8 cellular contexts compared by ENCODE assay signal in genomic region chr12:57941165-57941894, GRCh38. TPM values are rescaled to one million over a fixed set of nuclear protein-coding genes. Genes with fewer than 3 reads are reported as not detected.
A peak's percentile ranks its signal among the peaks of the same experiment; 100 is the strongest.
DNase-seq lines count a peak whose midpoint lies in the region; ATAC-seq, FAIRE-seq and TF ChIP-seq lines count a peak whose summit lies in the region.

ATP23 (plus strand) TSS chr12:57941567; CDS start chr12:57941702, 135 bp downstream.

- TF ChIP-seq CTCF in C4-2B (conservative IDR thresholded peaks at IDR 0.05): no peak
- TF ChIP-seq CTCF in HepG2 (CRISPR knock-in tag; IDR thresholded peaks at IDR 0.05): peak; percentile 22

- in situ Hi-C loops in HepG2 (cut with HindIII; ENCODE audit: extremely low pct_ligation_motif_present, low pct_unique_long_range_greater_than_20kb): no loop called here

- CTCF ChIA-PET in HepG2 (lab: Yijun Ruan, JAX; ENCODE audit: low intra/inter-chr PET ratio, low total read pairs): no interaction called here

- no peak for TF ChIP-seq RAD21 in HepG2 (CRISPR knock-in tag; IDR thresholded peaks at IDR 0.05)

- peak; percentile 84 for ATAC-seq in GM19395 (IDR thresholded peaks at IDR 0.05; ENCODE audit: unreplicated experiment)
- peak; percentile 79 for ATAC-seq in HG03558 (IDR thresholded peaks at IDR 0.05; ENCODE audit: extremely low read depth, unreplicated experiment)
- ATAC-seq in HepG2: peak; percentile 98

- peak within 1 kb of the TSS; percentile 96 for H2AFZ ChIP-seq in HepG2 (ENCODE audit: low read length)

- H3K4me2 ChIP-seq in HepG2 (ENCODE audit: low read depth, low read length): peak within 1 kb of the TSS; percentile 96

- H3K9ac ChIP-seq in HepG2 (ENCODE audit: insufficient read depth, low read depth, low read length): peak within 1 kb of the TSS; percentile 83

- H3K4me3 ChIP-seq in HepG2 (replicated peaks in 1 of 3; ENCODE audit: insufficient read depth in 1 of 3, low read depth in 2 of 3, low read length in 3 of 3): peak within 1 kb of the TSS; percentile 66 to 96 (median 81)

- TF ChIP-seq EP300 in HepG2 (IDR thresholded peaks at IDR 0.05; ENCODE audit: low read depth in 2 of 2, low read length in 2 of 2) (no peak), HepG2 (CRISPR knock-in tag; IDR thresholded peaks at IDR 0.05; ENCODE audit: borderline replicate concordance) (no peak)

- no peaks in the 10 kb centered on the region for H3K27me3 ChIP-seq in HepG2 (ENCODE audit: control insufficient read depth in 1 of 2, insufficient read depth in 2 of 2, low read length in 2 of 2)

- peaks cover 40% of the 10 kb centered on the region for H3K4me1 ChIP-seq in HepG2 (ENCODE audit: insufficient read depth, low read length)

- peak; percentile 90 to 93 for TF ChIP-seq POLR2A in HepG2 (IDR thresholded peaks at IDR 0.05; ENCODE audit: insufficient read depth in 1 of 2, low read depth in 2 of 2, low read length in 2 of 2)

- peak within 1 kb of the TSS; percentile 86 for H3K27ac ChIP-seq in C4-2B
- peak within 1 kb of the TSS; percentile 88 for H3K27ac ChIP-seq in HepG2 (ENCODE audit: extremely low read length, insufficient read depth, low read length)

- no peaks in the 10 kb centered on the region for H3K36me3 ChIP-seq in HepG2 (replicated peaks in 1 of 2; ENCODE audit: control insufficient read depth in 1 of 2, insufficient read depth in 2 of 2, low read length in 2 of 2)

- intact Hi-C loops in HepG2 (cut with micrococcal nuclease; ENCODE audit: unreplicated experiment): no loop called here

- H4K20me1 ChIP-seq in HepG2 (ENCODE audit: insufficient read depth, low read length): no peaks in the 10 kb centered on the region

- POLR2A ChIA-PET in HepG2 (lab: Yijun Ruan, JAX): interaction anchor here (1.0 to 1.3 kb wide), 6 partner anchors 11 to 169 kb away, joined by 3 to 13 read pairs (median 4); partner anchors contain the start of genes AVIL, CTDSP2, EEF1AKMT3 and METTL1

- no peaks in the 10 kb centered on the region for H3K79me2 ChIP-seq in HepG2 (ENCODE audit: insufficient read depth, low read length)

- peak; percentile 15 for FAIRE-seq in HepG2 (lab: Jason Lieb, UNC)

- no peaks in the 10 kb centered on the region for H3K9me3 ChIP-seq in HepG2 (ENCODE audit: low read length)

- no TSS peak for BruUV-seq in HepG2 (replicated peaks; lab: Mats Ljungman, UMichigan)

- peak; percentile 97 for DNase-seq in NCI-H748 (lab: John Stamatoyannopoulos, UW; ENCODE audit: unreplicated experiment)
- DNase-seq in activated CD4-positive, alpha-beta T cell treated with anti-CD3 and anti-CD28 coated beads, Interleukin-2, amount 50 U/mL, for 1 hour: peak; percentile 85
- peak; percentile 79 for DNase-seq in dedifferentiated amniotic fluid mesenchymal stem cell (ENCODE audit: extremely low spot score)
- DNase-seq in HepG2 (ENCODE audit: low spot score): peak; percentile 84
- DNase-seq in stimulated activated CD4-positive, alpha-beta T cell treated with anti-CD3 and anti-CD28 coated beads, Interleukin-2, amount 100 ng/mL, for 48 hours: peak; percentile 75 to 80

- 0% methylated on average over 17 of the region's 55 CpGs for WGBS in HepG2 (ENCODE audit: low lambda C conversion rate)

TF ChIP-seq in HepG2, 621 proteins besides CTCF, POLR2A, EP300 and RAD21 (continues in another document):
- TF ChIP-seq ZNF607 (CRISPR knock-in tag; IDR thresholded peaks at IDR 0.05; ENCODE audit: borderline replicate concordance) (0 out of 2 replicates have a peak, but pooled peaks have one; percentile 87), ELK4 (CRISPR knock-in tag; IDR thresholded peaks at IDR 0.05; ENCODE audit: borderline replicate concordance) (no peak), KLF16 (CRISPR knock-in tag; IDR thresholded peaks at IDR 0.05) (peak in 1 of 2 experiments; percentile 56; a peak in 1 of 4 replicates), ZNF383 (CRISPR knock-in tag; IDR thresholded peaks at IDR 0.05; ENCODE audit: borderline replicate concordance) (no peak), NCOA2 (CRISPR knock-in tag; IDR thresholded peaks at IDR 0.05) (peak; percentile 31; the same call in 1 of the 2 replicates), ZNF263 (CRISPR knock-in tag; IDR thresholded peaks at IDR 0.05) (no peak), ZNF329 (CRISPR knock-in tag; IDR thresholded peaks at IDR 0.05; ENCODE audit: low read depth) (no peak), ZNF891 (CRISPR knock-in tag; IDR thresholded peaks at IDR 0.05) (peak; percentile 41; the same call in 1 of the 2 replicates), NFKB2 (CRISPR knock-in tag; IDR thresholded peaks at IDR 0.05; ENCODE audit: borderline replicate concordance) (peak; percentile 74; the same call in 1 of the 2 replicates), TGIF2 (CRISPR knock-in tag; IDR thresholded peaks at IDR 0.05) (no peak), POLR2G (IDR thresholded peaks at IDR 0.05; ENCODE audit: low read depth, low read length) (peak; percentile 91), SP1 (IDR thresholded peaks at IDR 0.05) (no peak), SP1 (CRISPR knock-in tag; IDR thresholded peaks at IDR 0.05) (peak; percentile 73), HNRNPH1 (optimal IDR thresholded peaks at IDR 0.05; ENCODE audit: low read depth, low read length) (no peak), ZNF75D (CRISPR knock-in tag; IDR thresholded peaks at IDR 0.05; ENCODE audit: borderline replicate concordance) (no peak), ZNF776 (CRISPR knock-in tag; IDR thresholded peaks at IDR 0.05) (peak; percentile 78), HES4 (CRISPR knock-in tag; IDR thresholded peaks at IDR 0.05; ENCODE audit: borderline replicate concordance) (0 out of 2 replicates have a peak, but pooled peaks have one; percentile 12), ZNF549 (CRISPR knock-in tag; IDR thresholded peaks at IDR 0.05) (no peak), KLF11 (CRISPR knock-in tag; IDR thresholded peaks at IDR 0.05) (peak; percentile 26), ZHX1 (CRISPR knock-in tag; IDR thresholded peaks at IDR 0.05; ENCODE audit: low read depth) (no peak)

RNA-seq across cellular contexts. Expression of gene ATP23, which starts in this region (rescaled TPM):
- 12.1 and 13.1 TPM in 2 replicates for total RNA-seq in HepG2 (2016; rRNA removed; fragmentation: Illumina TruSeq; extraction: Trizol)
- 24.3 and 27.9 TPM in 2 replicates for total RNA-seq in HepG2 (2016; cell fraction: cytosol; rRNA removed; fragmentation: Illumina TruSeq; extraction: Trizol; ENCODE audit: low read depth)
- 14.7 and 15.5 TPM in 2 replicates for total RNA-seq in HepG2 (2016; cell fraction: insoluble cytoplasmic fraction; rRNA removed; fragmentation: Illumina TruSeq; extraction: Trizol)
- total RNA-seq in HepG2 (2016; cell fraction: membrane; rRNA removed; fragmentation: Illumina TruSeq; extraction: Trizol): 27.9 and 34.5 TPM in 2 replicates
- total RNA-seq in HepG2 (2016; cell fraction: nucleus; rRNA removed; fragmentation: Illumina TruSeq; extraction: Trizol): 3.4 and 6.2 TPM in 2 replicates
- 11.4 and 14.7 TPM in 2 replicates for polyA plus RNA-seq in HepG2 (2011; rRNA removed)
- polyA plus RNA-seq in HepG2 (2011; cell fraction: cytosol; rRNA removed): 11.9 and 15.5 TPM in 2 replicates
- 5.3 and 6.3 TPM in 2 replicates for polyA plus RNA-seq in HepG2 (2011; cell fraction: nucleus; rRNA removed)
- 4.8 and 9.6 TPM in 2 replicates for polyA plus RNA-seq in HepG2 (2012)
- polyA plus RNA-seq in HepG2 (2016; cell fraction: cytosol; fragmentation: Illumina TruSeq; extraction: Trizol; ENCODE audit: low read depth): 34.8 and 37.5 TPM in 2 replicates
- polyA plus RNA-seq in HepG2 (2016; cell fraction: insoluble cytoplasmic fraction; fragmentation: Illumina TruSeq; extraction: Trizol; ENCODE audit: low read depth): 12.6 and 13.2 TPM in 2 replicates
- polyA plus RNA-seq in HepG2 (2016; cell fraction: membrane; fragmentation: Illumina TruSeq; extraction: Trizol; ENCODE audit: low read depth): 23.8 and 26.9 TPM in 2 replicates
- 8.7 and 11.7 TPM in 2 replicates for polyA plus RNA-seq in HepG2 (2016; cell fraction: nucleus; fragmentation: Illumina TruSeq; extraction: Trizol; ENCODE audit: insufficient read depth, low read depth)
- 5.1 and 5.7 TPM in 2 replicates for polyA minus RNA-seq in HepG2 (2011; rRNA and poly(A)+ RNA removed; ENCODE audit: low replicate concordance)
- polyA minus RNA-seq in HepG2 (2011; cell fraction: cytosol; rRNA and poly(A)+ RNA removed): 6.1 and 7.6 TPM in 2 replicates
- 1.4 and 3.5 TPM in 2 replicates for polyA minus RNA-seq in HepG2 (2011; cell fraction: nucleus; rRNA and poly(A)+ RNA removed)

Comparison
In these comparisons a context has a peak if more than half of its experiments do, and no peak if none do; other contexts are left out.
1. Peak in every context shown above with its lines: DNase-seq, ATAC-seq, H3K4me3 ChIP-seq and H3K27ac ChIP-seq.